In genomic region chr2:48713647-48714046, GRCh38 we compare ENCODE assay signal across 19 cellular contexts. TPM values are rescaled to one million over a fixed set of nuclear protein-coding genes. Genes with fewer than 3 reads are reported as not detected.
"Had no signal": no experiment of that assay in that cellular context is flagged by ENCODE, and none has a peak within 500 bp of the region (broad histone marks: within the 10 kb centered on the region; RNA-seq: fewer than 3 reads in every experiment).

No MANE protein-coding gene starts in this region.

- H3K4me1 ChIP-seq: body of pancreas, prostate gland had no signal

- H3K4me2 ChIP-seq: hepatocyte had no signal

- H3K27ac Mint-ChIP-seq: activated CD4-positive, alpha-beta memory T cell treated with anti-CD3 and anti-CD28 coated beads, Interleukin-2, amount 10 ng/mL, durations not matched to agents 7 days and 5 days; activated CD4-positive, alpha-beta T cell treated with anti-CD3 and anti-CD28 coated beads for 36 hours; activated CD8-positive, alpha-beta memory T cell treated with anti-CD3 and anti-CD28 coated beads, Interleukin-2, amount 10 ng/mL, durations not matched to agents 7 days and 5 days; stimulated activated effector memory CD8-positive, alpha-beta T cell treated with anti-CD3 and anti-CD28 coated beads, Interleukin-12 subunit alpha, Interleukin-12 subunit beta, amount 100 ng/mL, for 72 hours; T-helper 2 cell treated with Interferon-gamma antibody and Interleukin-4, amounts not matched to agents 5 μg/mL and 100 μg/mL, for 36 hours had no signal

- DNase-seq: activated CD4-positive, alpha-beta memory T cell treated with anti-CD3 and anti-CD28 coated beads, Interleukin-2, amount 10 ng/mL, durations not matched to agents 7 days and 5 days; activated CD4-positive, alpha-beta T cell treated with anti-CD3 and anti-CD28 coated beads for 36 hours; activated CD8-positive, alpha-beta memory T cell treated with anti-CD3 and anti-CD28 coated beads, Interleukin-2, amount 10 ng/mL, durations not matched to agents 7 days and 5 days; activated naive CD4-positive, alpha-beta T cell; body of pancreas; central memory CD4-positive, alpha-beta T cell; midbrain; stimulated activated CD4-positive, alpha-beta T cell treated with anti-CD3 and anti-CD28 coated beads, Interleukin-4, amount 100 ng/mL, for 24 hours had no signal

- ATAC-seq: activated CD4-positive, alpha-beta T cell treated with anti-CD3 and anti-CD28 coated beads for 36 hours; activated CD8-positive, alpha-beta memory T cell treated with anti-CD3 and anti-CD28 coated beads, Interleukin-2, amount 10 ng/mL, durations not matched to agents 7 days and 5 days; body of pancreas; stimulated activated effector memory CD8-positive, alpha-beta T cell treated with anti-CD3 and anti-CD28 coated beads, Interleukin-12 subunit alpha, Interleukin-12 subunit beta, amount 100 ng/mL, for 72 hours had no signal

- H3K9me3 Mint-ChIP-seq: activated CD4-positive, alpha-beta memory T cell treated with anti-CD3 and anti-CD28 coated beads, Interleukin-2, amount 10 ng/mL, durations not matched to agents 7 days and 5 days; neural crest cell; stimulated activated effector memory CD8-positive, alpha-beta T cell treated with anti-CD3 and anti-CD28 coated beads, Interleukin-12 subunit alpha, Interleukin-12 subunit beta, amount 100 ng/mL, for 72 hours; T-helper 2 cell treated with Interferon-gamma antibody and Interleukin-4, amounts not matched to agents 5 μg/mL and 100 μg/mL, for 36 hours had no signal

- FAIRE-seq: endometrium, TTC549 had no signal

- H3K36me3 Mint-ChIP-seq: activated CD8-positive, alpha-beta memory T cell treated with anti-CD3 and anti-CD28 coated beads, Interleukin-2, amount 10 ng/mL, durations not matched to agents 7 days and 5 days; stimulated activated effector memory CD8-positive, alpha-beta T cell treated with anti-CD3 and anti-CD28 coated beads, Interleukin-12 subunit alpha, Interleukin-12 subunit beta, amount 100 ng/mL, for 72 hours had no signal

- H3K27me3 Mint-ChIP-seq: activated CD8-positive, alpha-beta memory T cell treated with anti-CD3 and anti-CD28 coated beads, Interleukin-2, amount 10 ng/mL, durations not matched to agents 7 days and 5 days had no signal

- H3K36me3 ChIP-seq: prostate gland had no signal

- H3K4me3 Mint-ChIP-seq: activated CD4-positive, alpha-beta memory T cell treated with anti-CD3 and anti-CD28 coated beads, Interleukin-2, amount 10 ng/mL, durations not matched to agents 7 days and 5 days; activated CD4-positive, alpha-beta T cell treated with anti-CD3 and anti-CD28 coated beads for 36 hours; activated CD8-positive, alpha-beta memory T cell treated with anti-CD3 and anti-CD28 coated beads, Interleukin-2, amount 10 ng/mL, durations not matched to agents 7 days and 5 days; neural crest cell; stimulated activated effector memory CD8-positive, alpha-beta T cell treated with anti-CD3 and anti-CD28 coated beads, Interleukin-12 subunit alpha, Interleukin-12 subunit beta, amount 100 ng/mL, for 72 hours; T-helper 2 cell treated with Interferon-gamma antibody and Interleukin-4, amounts not matched to agents 5 μg/mL and 100 μg/mL, for 36 hours had no signal

- H3K27me3 ChIP-seq: body of pancreas, hepatocyte had no signal

- H3K27ac ChIP-seq: body of pancreas, coronary artery, hepatocyte, prostate gland had no signal

- H2AFZ ChIP-seq: hepatocyte had no signal

- H3K9me3 ChIP-seq: body of pancreas, prostate gland had no signal

- H3K4me1 Mint-ChIP-seq: activated CD4-positive, alpha-beta memory T cell treated with anti-CD3 and anti-CD28 coated beads, Interleukin-2, amount 10 ng/mL, durations not matched to agents 7 days and 5 days; activated CD8-positive, alpha-beta memory T cell treated with anti-CD3 and anti-CD28 coated beads, Interleukin-2, amount 10 ng/mL, durations not matched to agents 7 days and 5 days; stimulated activated effector memory CD8-positive, alpha-beta T cell treated with anti-CD3 and anti-CD28 coated beads, Interleukin-12 subunit alpha, Interleukin-12 subunit beta, amount 100 ng/mL, for 72 hours had no signal

- H3K4me3 ChIP-seq: body of pancreas, coronary artery, hepatocyte, lung, prostate gland had no signal

RNA-seq across cellular contexts. Expression of gene LHCGR, which starts 41.9 kb away (rescaled TPM):
- total RNA-seq: activated CD4-positive, alpha-beta memory T cell treated with anti-CD3 and anti-CD28 coated beads, Interleukin-2, amount 10 ng/mL, durations not matched to agents 7 days and 5 days; activated CD4-positive, alpha-beta T cell treated with anti-CD3 and anti-CD28 coated beads for 36 hours; activated CD8-positive, alpha-beta memory T cell treated with anti-CD3 and anti-CD28 coated beads, Interleukin-2, amount 10 ng/mL, durations not matched to agents 7 days and 5 days; body of pancreas; hepatocyte; osteoblast; ureter had no signal
